ENCODE assay signal across 17 cellular contexts in genomic region chr13:59103004-59103768, GRCh38.
DNase-seq lines count a peak whose midpoint lies in the region; ATAC-seq and TF ChIP-seq lines count a peak whose summit lies in the region.
"Had no signal": no experiment of that assay in that cellular context is flagged by ENCODE, and none has a peak within 500 bp of the region (broad histone marks: within the 10 kb centered on the region; RNA-seq: fewer than 3 reads in every experiment).

No MANE protein-coding gene starts in this region.

- H3K4me1 ChIP-seq in fibroblast of lung (ENCODE audit: control insufficient read depth, extremely low read depth, insufficient read depth, low read length) = no peaks in the 10 kb centered on the region
- peaks cover 10% of the 10 kb centered on the region for H3K4me1 ChIP-seq in smooth muscle cell (ENCODE audit: low read depth)
- H3K4me1 ChIP-seq: HAP-1, spleen, tibial artery had no signal

- TF ChIP-seq CTCF in fibroblast of lung (conservative IDR thresholded peaks at IDR 0.05 in 1 of 2, IDR thresholded peaks at IDR 0.05 in 1 of 2; ENCODE audit: low read depth in 1 of 2, low read length in 2 of 2) = no peak
- TF ChIP-seq CTCF in smooth muscle cell (IDR thresholded peaks at IDR 0.05; ENCODE audit: borderline replicate concordance, insufficient read depth, poor library complexity, severe bottlenecking) = no peak

- H3K9ac ChIP-seq in fibroblast of lung (ENCODE audit: insufficient read depth, low read length) (no peak overlapping the region), smooth muscle cell (ENCODE audit: low read depth) (no peak overlapping the region)

- H3K79me2 ChIP-seq in fibroblast of lung (ENCODE audit: control insufficient read depth, insufficient read depth, low read length) (no peaks in the 10 kb centered on the region), smooth muscle cell (ENCODE audit: low read depth) (no peaks in the 10 kb centered on the region)

- H3K4me3 ChIP-seq in fibroblast of lung (replicated peaks in 1 of 4; ENCODE audit: control extremely low read depth in 1 of 4, insufficient read depth in 1 of 4, low read depth in 3 of 4, low read length in 4 of 4) (peak overlapping the region in 1 of 4 experiments; percentile 3), smooth muscle cell (no peak overlapping the region)
- H3K4me3 ChIP-seq: HAP-1, spleen, tibial artery had no signal

- ATAC-seq in HG03097 (IDR thresholded peaks at IDR 0.05; ENCODE audit: low FRiP score, unreplicated experiment) = no peak
- ATAC-seq: left ventricle myocardium superior had no signal

- 44% methylated on average over 4 of the region's 4 CpGs for WGBS in smooth muscle cell (ENCODE audit: low lambda C conversion rate)

- no peaks in the 10 kb centered on the region for H4K20me1 ChIP-seq in fibroblast of lung (ENCODE audit: control insufficient read depth, extremely low read depth, insufficient read depth, low read length)
- no peaks in the 10 kb centered on the region for H4K20me1 ChIP-seq in smooth muscle cell (ENCODE audit: low read depth)

- H3K9me3 ChIP-seq in fibroblast of lung (ENCODE audit: control insufficient read depth, insufficient read depth, low read depth, low read length) (no peaks in the 10 kb centered on the region), smooth muscle cell (replicated peaks; ENCODE audit: low read depth) (no peaks in the 10 kb centered on the region)
- H3K9me3 ChIP-seq: HAP-1, tibial artery had no signal

- no peaks in the 10 kb centered on the region for H3F3A ChIP-seq in smooth muscle cell (ENCODE audit: low read depth)

- POLR2A ChIA-PET in HEK293T (lab: Yijun Ruan, JAX) = no interaction called here

- H2AFZ ChIP-seq in fibroblast of lung (ENCODE audit: low read length) = no peak overlapping the region
- H2AFZ ChIP-seq in smooth muscle cell (ENCODE audit: low read depth) = peak overlapping the region; percentile 29

- CTCF ChIA-PET in HEK293T (lab: Yijun Ruan, JAX) = no interaction called here

- DNase-seq in M059J (ENCODE audit: low read depth) (peak; percentile 45), NCI-H524 treated with DMSO at 0.1 percent for 48 hours (lab: John Stamatoyannopoulos, UW) (peak; percentile 49), fibroblast of lung (ENCODE audit: low read depth in 2 of 2) (peak; percentile 86 to 96), smooth muscle cell (lab: John Stamatoyannopoulos, UW; ENCODE audit: unreplicated experiment) (no peak), HEK293T (ENCODE audit: extremely low spot score) (no peak)
- DNase-seq in activated CD4-positive, CD25-positive, alpha-beta regulatory T cell treated with anti-CD3 and anti-CD28 coated beads, Interleukin-2, amount 50 U/mL, for 72 hours = no peak
- DNase-seq: activated CD8-positive, alpha-beta memory T cell treated with anti-CD3 and anti-CD28 coated beads, Interleukin-2, amount 50 U/mL, for 48 hours; activated naive CD4-positive, alpha-beta T cell treated with anti-CD3 and anti-CD28 coated beads for 36 hours; caudate nucleus; effector CD8-positive, alpha-beta T cell; foreskin melanocyte; left ventricle myocardium superior; SHP77 treated with DMSO at 0.1 percent for 48 hours; spleen; tibial artery had no signal

- H3K27ac ChIP-seq in fibroblast of lung (ENCODE audit: insufficient read depth, low read length) (no peak overlapping the region), smooth muscle cell (ENCODE audit: low read depth) (peak overlapping the region; percentile 63)
- H3K27ac ChIP-seq: spleen, tibial artery had no signal

- H3K36me3 ChIP-seq in fibroblast of lung (ENCODE audit: control insufficient read depth, insufficient read depth, low read length) (no peaks in the 10 kb centered on the region), smooth muscle cell (ENCODE audit: low read depth) (no peaks in the 10 kb centered on the region)
- H3K36me3 ChIP-seq: HAP-1, spleen, tibial artery had no signal

- H3K27me3 ChIP-seq in fibroblast of lung (ENCODE audit: control insufficient read depth, insufficient read depth, low read length) (no peaks in the 10 kb centered on the region), smooth muscle cell (ENCODE audit: low read depth) (no peaks in the 10 kb centered on the region)
- H3K27me3 ChIP-seq: spleen, tibial artery had no signal

- H3K4me2 ChIP-seq in fibroblast of lung (ENCODE audit: extremely low read depth, insufficient read depth, low read length) (no peak overlapping the region), smooth muscle cell (peak overlapping the region; percentile 48)

TF ChIP-seq in HEK293T, 16 proteins besides CTCF, POLR2A, EP300 and RAD21:
- no peak for TF ChIP-seq ZNF384 (IDR thresholded peaks at IDR 0.05)
- TF ChIP-seq HDGF (IDR thresholded peaks at IDR 0.05; ENCODE audit: borderline replicate concordance) = no peak
- TF ChIP-seq CTBP1 (IDR thresholded peaks at IDR 0.05; ENCODE audit: borderline replicate concordance) = no peak
- no peak for TF ChIP-seq ELF4 (IDR thresholded peaks at IDR 0.05)
- TF ChIP-seq ARNT (IDR thresholded peaks at IDR 0.05) = no peak
- no peak for TF ChIP-seq L3MBTL2 (conservative IDR thresholded peaks at IDR 0.05)
- no peak for TF ChIP-seq SUZ12 (IDR thresholded peaks at IDR 0.05)
- TF ChIP-seq, protein P1, sequence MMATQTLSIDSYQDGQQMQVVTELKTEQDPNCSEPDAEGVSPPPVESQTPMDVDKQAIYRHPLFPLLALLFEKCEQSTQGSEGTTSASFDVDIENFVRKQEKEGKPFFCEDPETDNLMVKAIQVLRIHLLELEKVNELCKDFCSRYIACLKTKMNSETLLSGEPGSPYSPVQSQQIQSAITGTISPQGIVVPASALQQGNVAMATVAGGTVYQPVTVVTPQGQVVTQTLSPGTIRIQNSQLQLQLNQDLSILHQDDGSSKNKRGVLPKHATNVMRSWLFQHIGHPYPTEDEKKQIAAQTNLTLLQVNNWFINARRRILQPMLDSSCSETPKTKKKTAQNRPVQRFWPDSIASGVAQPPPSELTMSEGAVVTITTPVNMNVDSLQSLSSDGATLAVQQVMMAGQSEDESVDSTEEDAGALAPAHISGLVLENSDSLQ (IDR thresholded peaks at IDR 0.05) = no peak
- no peak for TF ChIP-seq BHLHE40 (IDR thresholded peaks at IDR 0.05; ENCODE audit: borderline replicate concordance)
- no peak for TF ChIP-seq FOXA1 (IDR thresholded peaks at IDR 0.05)
- TF ChIP-seq FOXM1 (IDR thresholded peaks at IDR 0.05; ENCODE audit: borderline replicate concordance) = no peak
- TF ChIP-seq LEF1 (IDR thresholded peaks at IDR 0.05; ENCODE audit: borderline replicate concordance) = no peak
- no peak for TF ChIP-seq TARDBP (IDR thresholded peaks at IDR 0.05)
TF ChIP-seq in HEK293T: peak in this region for 0.

Comparison
In these comparisons a context has a peak if more than half of its experiments do, and no peak if none do; other contexts are left out.
1. DNase-seq: peak in M059J (single experiment), NCI-H524 treated with DMSO at 0.1 percent for 48 hours (single experiment) and fibroblast of lung (2 of 2); none in smooth muscle cell (single experiment), HEK293T (single experiment) and activated CD4-positive, CD25-positive, alpha-beta regulatory T cell treated with anti-CD3 and anti-CD28 coated beads, Interleukin-2, amount 50 U/mL, for 72 hours (single experiment).